ENCODE assay signal across 11 cellular contexts in genomic region chr2:137952586-137953129, GRCh38. TPM values are rescaled to one million over a fixed set of nuclear protein-coding genes. Genes with fewer than 3 reads are reported as not detected.
A peak's percentile ranks its signal among the peaks of the same experiment; 100 is the strongest.
DNase-seq lines count a peak whose midpoint lies in the region; ATAC-seq and TF ChIP-seq lines count a peak whose summit lies in the region.
"Had no signal": no experiment of that assay in that cellular context is flagged by ENCODE, and none has a peak within 500 bp of the region (broad histone marks: within the 10 kb centered on the region; RNA-seq: fewer than 3 reads in every experiment).

No MANE protein-coding gene starts in this region.

- CTCF ChIA-PET in CD8-positive, alpha-beta T cell (lab: Charles Lee) = interaction anchor here (1.0 kb wide), 1 partner anchor 834 kb away, joined by 3 read pairs; no protein-coding TSS in a partner anchor
- CTCF ChIA-PET in T-cell (lab: Charles Lee) = interaction anchor here in 1 of 2 donors (1.1 kb wide), 1 partner anchor 11 kb away, joined by 3 read pairs; no protein-coding TSS in a partner anchor

- no peak overlapping the region for H3K27ac ChIP-seq in CD8-positive, alpha-beta T cell (ENCODE audit: low read depth, low read length)

- no peaks in the 10 kb centered on the region for H3K27me3 ChIP-seq in CD8-positive, alpha-beta T cell (ENCODE audit: insufficient read depth, low read length)

- no peaks in the 10 kb centered on the region for H3K36me3 Mint-ChIP-seq in CD8-positive, alpha-beta T cell
- H3K36me3 Mint-ChIP-seq in T-cell (no peaks in the 10 kb centered on the region), memory B cell (no peaks in the 10 kb centered on the region)

- peak overlapping the region; percentile 46 for H3K27ac Mint-ChIP-seq in CD8-positive, alpha-beta T cell
- peak overlapping the region in 1 of 2 donors; percentile 29 for H3K27ac Mint-ChIP-seq in T-cell
- H3K27ac Mint-ChIP-seq in memory B cell = peak overlapping the region; percentile 59

- H3K27me3 Mint-ChIP-seq in CD8-positive, alpha-beta T cell (ENCODE audit: low read depth) = no peaks in the 10 kb centered on the region
- H3K27me3 Mint-ChIP-seq in T-cell = no peaks in the 10 kb centered on the region
- no peaks in the 10 kb centered on the region for H3K27me3 Mint-ChIP-seq in memory B cell

- no peaks in the 10 kb centered on the region for H3K36me3 ChIP-seq in CD8-positive, alpha-beta T cell (ENCODE audit: insufficient read depth, low read length)

- POLR2A ChIA-PET in CD8-positive, alpha-beta T cell (lab: Charles Lee) = no interaction called here
- POLR2A ChIA-PET in T-cell (lab: Charles Lee) = no interaction called here

- intact Hi-C loops in CD8-positive, alpha-beta T cell (cut with DNase I, micrococcal nuclease) = no loop called here

- DNase-seq in CD8-positive, alpha-beta T cell = no peak
- DNase-seq in T-cell (peak in 1 of 34 experiments; percentile 2), memory B cell (ENCODE audit: low spot score in 2 of 2) (no peak), NCI-H128 (lab: John Stamatoyannopoulos, UW; ENCODE audit: unreplicated experiment) (no peak), 8988T (no peak), mucosa of gallbladder (ENCODE audit: low spot score) (no peak)
- no peak for DNase-seq in activated CD4-positive, alpha-beta T cell treated with anti-CD3 and anti-CD28 coated beads, Interleukin-2, amount 50 U/mL, for 4 hours
- DNase-seq: activated CD4-positive, alpha-beta T cell treated with anti-CD3 and anti-CD28 coated beads, Interleukin-2, amount 50 U/mL, for 1 hour; DND-41; retina had no signal

- peak overlapping the region; percentile 77 for H3K4me3 Mint-ChIP-seq in CD8-positive, alpha-beta T cell
- peak overlapping the region; percentile 45 to 73 (median 65) for H3K4me3 Mint-ChIP-seq in T-cell
- peak overlapping the region; percentile 67 for H3K4me3 Mint-ChIP-seq in memory B cell

- no peak for ATAC-seq in CD8-positive, alpha-beta T cell
- ATAC-seq in GM19452 (IDR thresholded peaks at IDR 0.05; ENCODE audit: unreplicated experiment) (peak; percentile 49), T-cell (replicated peaks in 1 of 4) (peak in 1 of 4 experiments; percentile 19), memory B cell (ENCODE audit: low read depth) (peak; percentile 49)

- peaks cover 6% of the 10 kb centered on the region for H3K4me1 Mint-ChIP-seq in CD8-positive, alpha-beta T cell (ENCODE audit: low read depth)
- H3K4me1 Mint-ChIP-seq in T-cell = peaks cover 0 to 7% (median 6%) of the 10 kb centered on the region in 3 donors
- no peaks in the 10 kb centered on the region for H3K4me1 Mint-ChIP-seq in memory B cell

- H3K4me3 ChIP-seq in CD8-positive, alpha-beta T cell (ENCODE audit: low read depth, low read length) = no peak overlapping the region

- no peaks in the 10 kb centered on the region for H3K9me3 Mint-ChIP-seq in CD8-positive, alpha-beta T cell
- H3K9me3 Mint-ChIP-seq in T-cell (no peaks in the 10 kb centered on the region), memory B cell (no peaks in the 10 kb centered on the region)

- H3K9me3 ChIP-seq in CD8-positive, alpha-beta T cell (ENCODE audit: low read length) = no peaks in the 10 kb centered on the region

- TF ChIP-seq CTCF in CD8-positive, alpha-beta T cell (IDR thresholded peaks at IDR 0.05) = no peak

- H3K4me1 ChIP-seq in CD8-positive, alpha-beta T cell (ENCODE audit: insufficient read depth, low read length) = no peaks in the 10 kb centered on the region

RNA-seq across cellular contexts. Expression of gene HNMT, which starts 11.6 kb away (rescaled TPM):
- not detected for total RNA-seq in CD8-positive, alpha-beta T cell
- total RNA-seq in T-cell (under 1 TPM in 3 of 5 donors, not detected in 2; 0.15 to 0.39 (median 0.22) TPM), mucosa of gallbladder (92.7 TPM)

Comparison
In these comparisons a context has a peak if more than half of its experiments do, and no peak if none do; other contexts are left out.
1. RNA of gene HNMT, which starts 11.6 kb away (total RNA-seq): 92.7 TPM in mucosa of gallbladder (single experiment); 0.15 to 0.39 TPM in T-cell and not detected in CD8-positive, alpha-beta T cell; every median in the first group is over 10 times any median in the second.
2. Peak in every context shown above with its lines, with median percentiles within 50 percentile points of each other: H3K4me3 Mint-ChIP-seq.